Comparison of ENCODE assay signal across 8 cellular contexts in genomic region chr20:45812157-45813005, GRCh38. TPM values are rescaled to one million over a fixed set of nuclear protein-coding genes. Genes with fewer than 3 reads are reported as not detected.
DNase-seq lines count a peak whose midpoint lies in the region; ATAC-seq and TF ChIP-seq lines count a peak whose summit lies in the region.

TSS of gene UBE2C (plus strand) at chr20:45812644. CDS start at chr20:45812696, 52 bp downstream.

- H3K4me3 ChIP-seq in GM12875 (ENCODE audit: low read depth, low read length) (peak within 1 kb of the TSS; percentile 68), adipocyte (ENCODE audit: low read length) (peak within 1 kb of the TSS; percentile 82), heart left ventricle (peak within 1 kb of the TSS; percentile 30 to 76 (median 56)), upper lobe of left lung (peak within 1 kb of the TSS; percentile 39 to 67 (median 66))

- H3K4me1 Mint-ChIP-seq in T-cell = peaks cover 15 to 19% (median 17%) of the 10 kb centered on the region in 3 donors

- POLR2A ChIA-PET in T-cell (lab: Charles Lee) = interaction anchor here (0.5 to 0.6 kb wide), 2 partner anchors 123 to 146 kb away, joined by 3 to 8 read pairs; no protein-coding TSS in a partner anchor

- H3K9me3 ChIP-seq in adipocyte (ENCODE audit: control insufficient read depth, low read length) (no peaks in the 10 kb centered on the region), heart left ventricle (no peaks in the 10 kb centered on the region), upper lobe of left lung (no peaks in the 10 kb centered on the region)

- ATAC-seq in HG02798 (IDR thresholded peaks at IDR 0.05; ENCODE audit: poor library complexity, unreplicated experiment) (peak; percentile 99), T-cell (replicated peaks in 1 of 4) (peak; percentile 99 to 100 (median 100)), heart left ventricle (peak; percentile 99), upper lobe of left lung (ENCODE audit: low FRiP score in 2 of 2) (peak; percentile 98 to 99)

- H3K36me3 ChIP-seq in adipocyte (ENCODE audit: control insufficient read depth, insufficient read depth, low read length, severe bottlenecking) (peaks cover 42% of the 10 kb centered on the region), heart left ventricle (peaks cover 3 to 44% (median 42%) of the 10 kb centered on the region in 9 donors), upper lobe of left lung (peaks cover 30 to 42% (median 41%) of the 10 kb centered on the region in 4 donors)

- CTCF ChIA-PET in T-cell (lab: Charles Lee) = no interaction called here

- TF ChIP-seq POLR2A in heart left ventricle (IDR thresholded peaks at IDR 0.05) = peak in 1 of 2 donors; percentile 20
- peak in 1 of 4 donors; percentile 34 for TF ChIP-seq POLR2A in upper lobe of left lung (IDR thresholded peaks at IDR 0.05)

- peak within 1 kb of the TSS; percentile 69 for H3K9ac ChIP-seq in adipocyte (ENCODE audit: low read length)

- TF ChIP-seq CTCF in GM12875 (IDR thresholded peaks at IDR 0.05; ENCODE audit: borderline replicate concordance, insufficient read depth, low read depth, low read length) (no peak), heart left ventricle (IDR thresholded peaks at IDR 0.05) (no peak), upper lobe of left lung (IDR thresholded peaks at IDR 0.05) (no peak)

- DNase-seq in NCI-H1436 (lab: John Stamatoyannopoulos, UW) (peak; percentile 98), T-cell (peak; percentile 75 to 97 (median 94)), adipocyte (ENCODE audit: low read depth) (peak; percentile 100), heart left ventricle (peak; percentile 96 to 98 (median 98)), pons (ENCODE audit: low spot score) (peak; percentile 99), upper lobe of left lung (peak; percentile 93 to 96)

- H3K4me1 ChIP-seq in adipocyte (ENCODE audit: control insufficient read depth, insufficient read depth, low read length) = peaks cover 13% of the 10 kb centered on the region
- H3K4me1 ChIP-seq in heart left ventricle = peaks cover 0 to 13% (median 6%) of the 10 kb centered on the region in 12 donors
- peaks cover 13 to 21% (median 15%) of the 10 kb centered on the region in 4 donors for H3K4me1 ChIP-seq in upper lobe of left lung

- H3K36me3 Mint-ChIP-seq in T-cell = peaks cover 24% of the 10 kb centered on the region

- H3K27me3 Mint-ChIP-seq in T-cell = no peaks in the 10 kb centered on the region

- peak within 1 kb of the TSS; percentile 39 to 80 for H3K27ac Mint-ChIP-seq in T-cell

- TF ChIP-seq EP300 in upper lobe of left lung (IDR thresholded peaks at IDR 0.05) = no peak

- no peaks in the 10 kb centered on the region for H3K9me3 Mint-ChIP-seq in T-cell

- 0 to 1% (median 1%) methylated on average over 51 to 65 of the region's 65 CpGs for WGBS in heart left ventricle, 4 donors
- 2% methylated on average over 17 to 38 of the region's 65 CpGs for WGBS in upper lobe of left lung, 2 donors

- peak within 1 kb of the TSS; percentile 77 to 86 (median 82) for H3K4me3 Mint-ChIP-seq in T-cell

- intact Hi-C loops in heart left ventricle (cut with DNase I) = loop anchor here in 1 of 10 donors (5.0 kb wide), 1 partner anchor 155 kb away; no protein-coding TSS in a partner anchor

- H3K27me3 ChIP-seq in adipocyte (replicated peaks; ENCODE audit: control insufficient read depth, insufficient read depth, low read length) (no peaks in the 10 kb centered on the region), heart left ventricle (no peaks in the 10 kb centered on the region), upper lobe of left lung (no peaks in the 10 kb centered on the region)

- H3K27ac ChIP-seq in heart left ventricle (peak within 1 kb of the TSS in 6 of 12 donors; percentile 16 to 61 (median 34)), upper lobe of left lung (peak within 1 kb of the TSS in 2 of 4 donors; percentile 31 to 59)

RNA-seq across cellular contexts. Expression of gene UBE2C, which starts in this region (rescaled TPM):
- total RNA-seq in T-cell (1 to 10 TPM in 3 of 5 donors, under 1 TPM in 2; 0.44 to 2.4 (median 1.2) TPM), heart left ventricle (10 to 100 TPM in 1 of 9 donors, 1 to 10 TPM in 3, under 1 TPM in 1, not detected in 4; 0.32 to 16.9 (median 1.7) TPM), upper lobe of left lung (10 to 100 TPM in 1 of 6 donors, 1 to 10 TPM in 3, not detected in 2; 1.1 to 12.5 (median 3.5) TPM)
- under 1 TPM in 1 of 2 donors, not detected in 1; 0.79 TPM for polyA plus RNA-seq in heart left ventricle
